15 cellular contexts compared by ENCODE assay signal in the genomic region with DNA sequence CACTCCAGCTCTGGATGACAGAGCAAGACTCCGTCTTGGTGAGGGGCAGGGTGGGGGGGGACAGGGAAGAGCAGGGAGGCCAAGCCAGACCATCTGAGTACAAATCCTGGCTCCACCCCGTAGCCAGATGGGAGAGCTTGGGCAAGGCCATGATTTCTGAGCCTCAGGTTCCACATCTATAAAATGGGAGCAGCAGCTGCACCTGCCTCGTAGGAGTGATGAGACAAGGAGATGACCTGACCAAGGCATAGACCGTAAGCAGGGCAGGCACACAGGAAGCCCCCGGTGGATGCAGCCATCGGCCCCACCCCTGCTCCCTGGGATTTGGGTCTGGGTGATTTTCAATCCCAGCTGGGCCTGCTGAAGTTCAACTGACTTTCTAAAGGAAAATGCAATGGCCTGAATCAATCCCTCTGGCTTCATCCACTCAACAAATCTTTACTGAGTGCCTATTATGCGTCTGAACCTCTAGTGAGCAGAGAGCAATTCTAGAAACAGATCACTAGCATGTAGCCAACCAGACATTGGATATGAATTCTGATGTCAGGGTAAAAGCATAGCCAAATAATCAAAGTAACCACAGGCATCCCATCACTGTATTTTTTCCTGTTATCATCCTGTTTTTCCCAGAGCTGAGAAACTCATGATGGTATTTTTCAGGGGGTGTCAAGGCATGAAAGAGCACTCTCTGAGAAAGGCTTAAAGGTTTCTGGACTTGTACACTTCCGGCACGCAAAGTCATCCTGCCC.
"Had no signal": no experiment of that assay in that cellular context is flagged by ENCODE, and none has a peak within 500 bp of the region (broad histone marks: within the 10 kb centered on the region; RNA-seq: fewer than 3 reads in every experiment).

No MANE protein-coding gene starts in this region.

- ATAC-seq: activated CD8-positive, alpha-beta memory T cell treated with anti-CD3 and anti-CD28 coated beads, Interleukin-2, amount 10 ng/mL, durations not matched to agents 7 days and 5 days; effector memory CD8-positive, alpha-beta T cell; gastrocnemius medialis; heart left ventricle; left colon; SK-N-SH treated with all-trans-retinoic acid at 6 μM for 48 hours had no signal

- H3K36me3 ChIP-seq: adrenal gland, gastrocnemius medialis, heart left ventricle, suprapubic skin had no signal

- DNase-seq: activated CD4-positive, alpha-beta memory T cell treated with anti-CD3 and anti-CD28 coated beads for 36 hours; activated CD4-positive, CD25-positive, alpha-beta regulatory T cell treated with anti-CD3 and anti-CD28 coated beads, Interleukin-2, amount 50 U/mL, for 72 hours; activated CD8-positive, alpha-beta memory T cell treated with anti-CD3 and anti-CD28 coated beads, Interleukin-2, amount 10 ng/mL, durations not matched to agents 7 days and 5 days; activated naive CD4-positive, alpha-beta T cell treated with anti-CD3 and anti-CD28 coated beads, Interleukin-2, amount 50 U/mL, for 16 hours; activated T-cell treated with anti-CD3 and anti-CD28 coated beads, Interleukin-2, amount 50 U/mL, for 1 hour; effector memory CD8-positive, alpha-beta T cell; gastrocnemius medialis; heart left ventricle; left colon; small intestine; trophoblast cell had no signal

- H3K9ac ChIP-seq: parathyroid adenoma had no signal

- H3K79me2 ChIP-seq: parathyroid adenoma had no signal

- H3K27ac ChIP-seq: parathyroid adenoma, suprapubic skin had no signal

- H3K4me3 ChIP-seq: adrenal gland, gastrocnemius medialis, heart left ventricle, suprapubic skin had no signal

- H2AFZ ChIP-seq: parathyroid adenoma had no signal

- H3K9me3 ChIP-seq: adrenal gland, gastrocnemius medialis, suprapubic skin had no signal
